In genomic region chr3:4063916-4064592, GRCh38 we compare ENCODE assay signal across 24 cellular contexts.
"Had no signal": no experiment of that assay in that cellular context is flagged by ENCODE, and none has a peak within 500 bp of the region (broad histone marks: within the 10 kb centered on the region; RNA-seq: fewer than 3 reads in every experiment).

No MANE protein-coding gene starts in this region.

- H3K27ac Mint-ChIP-seq: activated CD4-positive, alpha-beta memory T cell treated with anti-CD3 and anti-CD28 coated beads for 36 hours; activated naive CD4-positive, alpha-beta T cell treated with anti-CD3 and anti-CD28 coated beads, Interleukin-2, amount 10 ng/mL, durations not matched to agents 7 days and 5 days; natural killer cell treated with Interleukin-12 subunit alpha and Interleukin-12 subunit beta and Interleukin-15 and Interleukin-18, amount 100 ng/mL, for 72 hours; stimulated activated naive CD8-positive, alpha-beta T cell treated with anti-CD3 and anti-CD28 coated beads, Interleukin-15, amount 100 ng/mL, for 72 hours; T-cell; T-helper 2 cell treated with Interferon-gamma antibody and Interleukin-4, amounts not matched to agents 5 μg/mL and 100 μg/mL, for 36 hours had no signal

- ATAC-seq: natural killer cell treated with Interleukin-12 subunit alpha and Interleukin-12 subunit beta and Interleukin-15 and Interleukin-18, amount 100 ng/mL, for 72 hours; stimulated activated naive CD8-positive, alpha-beta T cell treated with anti-CD3 and anti-CD28 coated beads, Interleukin-15, amount 100 ng/mL, for 72 hours; T-cell had no signal

- FAIRE-seq: TTC549 had no signal

- H3K4me3 Mint-ChIP-seq: activated CD4-positive, alpha-beta memory T cell treated with anti-CD3 and anti-CD28 coated beads for 36 hours; activated naive CD4-positive, alpha-beta T cell treated with anti-CD3 and anti-CD28 coated beads, Interleukin-2, amount 10 ng/mL, durations not matched to agents 7 days and 5 days; natural killer cell treated with Interleukin-12 subunit alpha and Interleukin-12 subunit beta and Interleukin-15 and Interleukin-18, amount 100 ng/mL, for 72 hours; stimulated activated naive CD8-positive, alpha-beta T cell treated with anti-CD3 and anti-CD28 coated beads, Interleukin-15, amount 100 ng/mL, for 72 hours; T-cell; T-helper 2 cell treated with Interferon-gamma antibody and Interleukin-4, amounts not matched to agents 5 μg/mL and 100 μg/mL, for 36 hours had no signal

- H3K27me3 ChIP-seq: cardiac muscle cell, ovary, right atrium auricular region, tibial nerve, uterus had no signal

- DNase-seq: activated CD4-positive, alpha-beta memory T cell treated with anti-CD3 and anti-CD28 coated beads for 36 hours; activated CD4-positive, alpha-beta T cell treated with anti-CD3 and anti-CD28 coated beads for 48 hours; activated CD4-positive, CD25-positive, alpha-beta regulatory T cell; activated effector memory CD4-positive, alpha-beta T cell treated with anti-CD3 and anti-CD28 coated beads, Interleukin-2, amount 50 U/mL, for 16 hours; activated naive CD4-positive, alpha-beta T cell treated with anti-CD3 and anti-CD28 coated beads, Interleukin-2, amount 10 ng/mL, durations not matched to agents 7 days and 5 days; amygdala; cortex of kidney; effector CD4-positive, alpha-beta T cell; foreskin melanocyte; kidney glomerular epithelial cell; left ventricle myocardium inferior; midbrain; ovary; stimulated activated CD4-positive, alpha-beta T cell treated with anti-CD3 and anti-CD28 coated beads, Interleukin-4, amount 100 ng/mL, for 4 hours; stimulated activated naive CD8-positive, alpha-beta T cell treated with anti-CD3 and anti-CD28 coated beads, Interleukin-15, amount 100 ng/mL, for 72 hours; T-cell; uterus had no signal

- H3K27ac ChIP-seq: cardiac muscle cell, left ventricle myocardium inferior, ovary, prostate gland, right atrium auricular region, tibial nerve, uterus had no signal

- H3K9me3 Mint-ChIP-seq: activated CD4-positive, alpha-beta memory T cell treated with anti-CD3 and anti-CD28 coated beads for 36 hours; activated naive CD4-positive, alpha-beta T cell treated with anti-CD3 and anti-CD28 coated beads, Interleukin-2, amount 10 ng/mL, durations not matched to agents 7 days and 5 days; natural killer cell treated with Interleukin-12 subunit alpha and Interleukin-12 subunit beta and Interleukin-15 and Interleukin-18, amount 100 ng/mL, for 72 hours; stimulated activated naive CD8-positive, alpha-beta T cell treated with anti-CD3 and anti-CD28 coated beads, Interleukin-15, amount 100 ng/mL, for 72 hours; T-cell; T-helper 2 cell treated with Interferon-gamma antibody and Interleukin-4, amounts not matched to agents 5 μg/mL and 100 μg/mL, for 36 hours had no signal

- H3K9me3 ChIP-seq: left ventricle myocardium inferior, ovary, prostate gland, right atrium auricular region, tibial nerve, uterus had no signal

- H3K36me3 ChIP-seq: cardiac muscle cell, left ventricle myocardium inferior, ovary, prostate gland, right atrium auricular region, uterus had no signal

- H3K4me1 ChIP-seq: prostate gland, uterus had no signal

- H3K4me3 ChIP-seq: cardiac muscle cell, left ventricle myocardium inferior, ovary, prostate gland, right atrium auricular region, tibial nerve, uterus had no signal

- H3K27me3 Mint-ChIP-seq: activated CD4-positive, alpha-beta memory T cell treated with anti-CD3 and anti-CD28 coated beads for 36 hours; activated naive CD4-positive, alpha-beta T cell treated with anti-CD3 and anti-CD28 coated beads, Interleukin-2, amount 10 ng/mL, durations not matched to agents 7 days and 5 days; natural killer cell treated with Interleukin-12 subunit alpha and Interleukin-12 subunit beta and Interleukin-15 and Interleukin-18, amount 100 ng/mL, for 72 hours; stimulated activated naive CD8-positive, alpha-beta T cell treated with anti-CD3 and anti-CD28 coated beads, Interleukin-15, amount 100 ng/mL, for 72 hours; T-cell had no signal

- H3K4me1 Mint-ChIP-seq: activated naive CD4-positive, alpha-beta T cell treated with anti-CD3 and anti-CD28 coated beads, Interleukin-2, amount 10 ng/mL, durations not matched to agents 7 days and 5 days; stimulated activated naive CD8-positive, alpha-beta T cell treated with anti-CD3 and anti-CD28 coated beads, Interleukin-15, amount 100 ng/mL, for 72 hours had no signal

- H3K36me3 Mint-ChIP-seq: activated naive CD4-positive, alpha-beta T cell treated with anti-CD3 and anti-CD28 coated beads, Interleukin-2, amount 10 ng/mL, durations not matched to agents 7 days and 5 days; natural killer cell treated with Interleukin-12 subunit alpha and Interleukin-12 subunit beta and Interleukin-15 and Interleukin-18, amount 100 ng/mL, for 72 hours had no signal
